Comparison of ENCODE assay signal across 12 cellular contexts in genomic region chr12:55899035-55899434, GRCh38. TPM values are rescaled to one million over a fixed set of nuclear protein-coding genes. Genes with fewer than 3 reads are reported as not detected.
DNase-seq lines count a peak whose midpoint lies in the region; ATAC-seq and TF ChIP-seq lines count a peak whose summit lies in the region.
"Had no signal": no experiment of that assay in that cellular context is flagged by ENCODE, and none has a peak within 500 bp of the region (broad histone marks: within the 10 kb centered on the region; RNA-seq: fewer than 3 reads in every experiment).

No MANE protein-coding gene starts in this region.

- H3K4me3 Mint-ChIP-seq in activated CD4-positive, alpha-beta T cell treated with anti-CD3 and anti-CD28 coated beads for 36 hours, result no peak overlapping the region
- no peak overlapping the region for H3K4me3 Mint-ChIP-seq in activated naive CD4-positive, alpha-beta T cell treated with anti-CD3 and anti-CD28 coated beads, Interleukin-2, amount 10 ng/mL, durations not matched to agents 7 days and 5 days

- POLR2A ChIA-PET in activated CD4-positive, alpha-beta T cell treated with anti-CD3 and anti-CD28 coated beads for 36 hours (lab: Charles Lee), result interaction anchor here (1.0 kb wide), 1 partner anchor 81 kb away, joined by 7 read pairs; the partner anchor contains the start of genes ORMDL2 and SARNP

- peak; percentile 67 for DNase-seq in activated CD4-positive, alpha-beta T cell treated with anti-CD3 and anti-CD28 coated beads for 36 hours
- no peak for DNase-seq in activated CD4-positive, alpha-beta T cell treated with anti-CD3 and anti-CD28 coated beads for 1 hour
- no peak for DNase-seq in activated naive CD4-positive, alpha-beta T cell treated with anti-CD3 and anti-CD28 coated beads, Interleukin-2, amount 10 ng/mL, durations not matched to agents 7 days and 5 days
- DNase-seq in mucosa of descending colon (no peak), cortex of kidney (lab: John Stamatoyannopoulos, UW) (no peak), HuH-7.5 (ENCODE audit: low spot score) (no peak), NCI-H1048 (lab: John Stamatoyannopoulos, UW) (no peak)
- no peak for DNase-seq in central memory CD4-positive, alpha-beta T cell
- DNase-seq: psoas muscle, T-helper 9 cell had no signal

- TF ChIP-seq CTCF in mucosa of descending colon (IDR thresholded peaks at IDR 0.05), result no peak

- H3K36me3 Mint-ChIP-seq in activated CD4-positive, alpha-beta T cell treated with anti-CD3 and anti-CD28 coated beads for 36 hours (ENCODE audit: low read depth), result peaks cover 13% of the 10 kb centered on the region
- peaks cover 17% of the 10 kb centered on the region for H3K36me3 Mint-ChIP-seq in activated naive CD4-positive, alpha-beta T cell treated with anti-CD3 and anti-CD28 coated beads, Interleukin-2, amount 10 ng/mL, durations not matched to agents 7 days and 5 days

- H3K9me3 Mint-ChIP-seq in activated CD4-positive, alpha-beta T cell treated with anti-CD3 and anti-CD28 coated beads for 36 hours (ENCODE audit: low read depth), result no peaks in the 10 kb centered on the region
- H3K9me3 Mint-ChIP-seq in activated naive CD4-positive, alpha-beta T cell treated with anti-CD3 and anti-CD28 coated beads, Interleukin-2, amount 10 ng/mL, durations not matched to agents 7 days and 5 days, result no peaks in the 10 kb centered on the region

- H3K4me1 Mint-ChIP-seq in activated CD4-positive, alpha-beta T cell treated with anti-CD3 and anti-CD28 coated beads for 36 hours, result peaks cover 9% of the 10 kb centered on the region
- peaks cover 10% of the 10 kb centered on the region for H3K4me1 Mint-ChIP-seq in activated naive CD4-positive, alpha-beta T cell treated with anti-CD3 and anti-CD28 coated beads, Interleukin-2, amount 10 ng/mL, durations not matched to agents 7 days and 5 days

- ATAC-seq in activated CD4-positive, alpha-beta T cell treated with anti-CD3 and anti-CD28 coated beads for 36 hours, result peak; percentile 97
- peak; percentile 21 for ATAC-seq in mucosa of descending colon
- ATAC-seq: psoas muscle had no signal

- H3K4me3 ChIP-seq in mucosa of descending colon, result no peak overlapping the region
- H3K4me3 ChIP-seq: psoas muscle, thoracic aorta had no signal

- peak overlapping the region; percentile 79 for H3K27ac Mint-ChIP-seq in activated CD4-positive, alpha-beta T cell treated with anti-CD3 and anti-CD28 coated beads for 36 hours
- H3K27ac Mint-ChIP-seq in activated naive CD4-positive, alpha-beta T cell treated with anti-CD3 and anti-CD28 coated beads, Interleukin-2, amount 10 ng/mL, durations not matched to agents 7 days and 5 days, result peak overlapping the region; percentile 43

- H3K9me3 ChIP-seq in mucosa of descending colon, result no peaks in the 10 kb centered on the region
- H3K9me3 ChIP-seq: psoas muscle, thoracic aorta had no signal

- H3K4me1 ChIP-seq in mucosa of descending colon (ENCODE audit: low read depth), result no peaks in the 10 kb centered on the region
- H3K4me1 ChIP-seq: psoas muscle had no signal

- CTCF ChIA-PET in activated CD4-positive, alpha-beta T cell treated with anti-CD3 and anti-CD28 coated beads for 36 hours (lab: Charles Lee), result interaction anchor here (0.6 to 1.3 kb wide), 10 partner anchors 13 to 162 kb away, joined by 3 to 5 read pairs (median 3); partner anchors contain the start of gene ORMDL2
- CTCF ChIA-PET in activated naive CD4-positive, alpha-beta T cell treated with anti-CD3 and anti-CD28 coated beads, Interleukin-2, amount 10 ng/mL, durations not matched to agents 7 days and 5 days (lab: Charles Lee), result interaction anchor here (0.9 kb wide), 1 partner anchor 17 kb away, joined by 3 read pairs; no protein-coding TSS in a partner anchor

- no peaks in the 10 kb centered on the region for H3K36me3 ChIP-seq in mucosa of descending colon (ENCODE audit: low read depth)

- no peaks in the 10 kb centered on the region for H3K27me3 Mint-ChIP-seq in activated CD4-positive, alpha-beta T cell treated with anti-CD3 and anti-CD28 coated beads for 36 hours
- H3K27me3 Mint-ChIP-seq in activated naive CD4-positive, alpha-beta T cell treated with anti-CD3 and anti-CD28 coated beads, Interleukin-2, amount 10 ng/mL, durations not matched to agents 7 days and 5 days, result no peaks in the 10 kb centered on the region

- intact Hi-C loops in activated CD4-positive, alpha-beta T cell treated with anti-CD3 and anti-CD28 coated beads for 36 hours (cut with DNase I, micrococcal nuclease), result loop anchor here in 1 of 2 experiments (2.0 kb wide), 1 partner anchor 68 kb away; no protein-coding TSS in a partner anchor
- intact Hi-C loops in mucosa of descending colon (cut with DNase I, micrococcal nuclease), result no loop called here

RNA-seq across cellular contexts. Expression of gene PYM1, which starts 28.7 kb away (rescaled TPM):
- 10 to 100 TPM; 24.6 to 30.2 TPM for total RNA-seq in activated CD4-positive, alpha-beta T cell treated with anti-CD3 and anti-CD28 coated beads for 36 hours
- 10 to 100 TPM; 29.7 to 48.8 (median 45.7) TPM for total RNA-seq in mucosa of descending colon

RNA-seq across cellular contexts. Expression of gene DGKA, which starts 31.9 kb away (rescaled TPM):
- total RNA-seq in activated CD4-positive, alpha-beta T cell treated with anti-CD3 and anti-CD28 coated beads for 36 hours, result 100 to 1,000 TPM; 341 to 385 TPM
- total RNA-seq in mucosa of descending colon, result 100 to 1,000 TPM in 1 of 3 donors, 10 to 100 TPM in 2; 82.6 to 148 (median 97.0) TPM

RNA-seq across cellular contexts. Expression of gene MMP19, which starts 56.3 kb away (rescaled TPM):
- total RNA-seq in activated CD4-positive, alpha-beta T cell treated with anti-CD3 and anti-CD28 coated beads for 36 hours, result not detected
- total RNA-seq in mucosa of descending colon, result 1 to 10 TPM; 1.7 to 6.6 (median 5.0) TPM
- total RNA-seq: NCI-H460 had no signal
